In the genomic region with DNA sequence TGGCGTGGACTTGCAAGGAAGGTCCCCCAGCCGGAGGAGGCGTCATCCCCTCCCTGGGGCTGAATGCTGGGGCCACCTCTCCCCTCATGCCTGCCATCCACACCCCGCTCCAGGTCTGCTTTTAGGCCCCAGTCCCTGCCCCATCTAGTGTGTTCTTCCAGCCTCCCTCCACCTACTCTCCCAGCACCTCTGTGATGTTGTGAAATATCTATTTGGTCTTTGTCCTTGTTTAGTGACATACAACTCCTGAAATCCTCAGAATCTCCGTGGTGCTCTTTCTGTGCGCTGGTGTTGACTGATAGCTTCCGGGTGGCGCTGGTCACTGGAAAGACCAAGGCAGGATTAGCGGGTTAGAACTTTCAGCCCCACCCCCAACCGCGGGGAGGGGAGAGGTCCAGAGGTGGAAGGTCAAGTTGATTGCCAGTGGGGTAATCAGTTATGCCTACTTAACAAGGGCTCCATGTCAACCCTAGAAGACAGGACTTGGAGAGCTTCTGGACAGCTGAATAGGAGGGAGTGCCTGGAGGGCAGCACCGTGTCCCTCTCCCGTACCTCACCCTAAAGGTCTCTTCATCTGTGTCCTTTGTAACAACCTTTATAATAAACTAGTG, we compare ENCODE assay signal across 1 cellular context.
TF ChIP-seq lines count a peak whose summit lies in the region.

No MANE protein-coding gene starts in this region.

TF ChIP-seq in HepG2, 621 proteins besides CTCF, POLR2A, EP300 and RAD21 (continued from another document and continues in another):
- no peak for TF ChIP-seq CREB1 (IDR thresholded peaks at IDR 0.05)
- peak; percentile 83 for TF ChIP-seq CREB1 (CRISPR knock-in tag; IDR thresholded peaks at IDR 0.05)
- TF ChIP-seq ZMYM4 (CRISPR knock-in tag; IDR thresholded peaks at IDR 0.05), result 0 out of 2 replicates have a peak, but pooled peaks have one; percentile 36
- TF ChIP-seq SP1 (IDR thresholded peaks at IDR 0.05), result no peak
- peak; percentile 31; the same call in 1 of the 2 replicates for TF ChIP-seq SP1 (CRISPR knock-in tag; IDR thresholded peaks at IDR 0.05)
- TF ChIP-seq SIX1 (CRISPR knock-in tag; IDR thresholded peaks at IDR 0.05; ENCODE audit: borderline replicate concordance), result peak; percentile 71; the same call in 1 of the 2 replicates
- TF ChIP-seq DPF2 (CRISPR knock-in tag; IDR thresholded peaks at IDR 0.05; ENCODE audit: borderline replicate concordance, low read depth), result peak; percentile 71; the same call in 1 of the 2 replicates
- TF ChIP-seq ZNF253 (CRISPR knock-in tag; IDR thresholded peaks at IDR 0.05; ENCODE audit: borderline replicate concordance), result no peak
- peak; percentile 69 for TF ChIP-seq CREM (IDR thresholded peaks at IDR 0.05)
- TF ChIP-seq CREM (CRISPR knock-in tag; IDR thresholded peaks at IDR 0.05), result no peak
- TF ChIP-seq ZNF556 (CRISPR knock-in tag; IDR thresholded peaks at IDR 0.05; ENCODE audit: borderline replicate concordance), result peak; percentile 58; the same call in 1 of the 2 replicates
- no peak for TF ChIP-seq AGO2 (optimal IDR thresholded peaks at IDR 0.05; ENCODE audit: low read depth, low read length)
- TF ChIP-seq, protein P1, sequence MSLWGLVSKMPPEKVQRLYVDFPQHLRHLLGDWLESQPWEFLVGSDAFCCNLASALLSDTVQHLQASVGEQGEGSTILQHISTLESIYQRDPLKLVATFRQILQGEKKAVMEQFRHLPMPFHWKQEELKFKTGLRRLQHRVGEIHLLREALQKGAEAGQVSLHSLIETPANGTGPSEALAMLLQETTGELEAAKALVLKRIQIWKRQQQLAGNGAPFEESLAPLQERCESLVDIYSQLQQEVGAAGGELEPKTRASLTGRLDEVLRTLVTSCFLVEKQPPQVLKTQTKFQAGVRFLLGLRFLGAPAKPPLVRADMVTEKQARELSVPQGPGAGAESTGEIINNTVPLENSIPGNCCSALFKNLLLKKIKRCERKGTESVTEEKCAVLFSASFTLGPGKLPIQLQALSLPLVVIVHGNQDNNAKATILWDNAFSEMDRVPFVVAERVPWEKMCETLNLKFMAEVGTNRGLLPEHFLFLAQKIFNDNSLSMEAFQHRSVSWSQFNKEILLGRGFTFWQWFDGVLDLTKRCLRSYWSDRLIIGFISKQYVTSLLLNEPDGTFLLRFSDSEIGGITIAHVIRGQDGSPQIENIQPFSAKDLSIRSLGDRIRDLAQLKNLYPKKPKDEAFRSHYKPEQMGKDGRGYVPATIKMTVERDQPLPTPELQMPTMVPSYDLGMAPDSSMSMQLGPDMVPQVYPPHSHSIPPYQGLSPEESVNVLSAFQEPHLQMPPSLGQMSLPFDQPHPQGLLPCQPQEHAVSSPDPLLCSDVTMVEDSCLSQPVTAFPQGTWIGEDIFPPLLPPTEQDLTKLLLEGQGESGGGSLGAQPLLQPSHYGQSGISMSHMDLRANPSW (CRISPR knock-in tag; IDR thresholded peaks at IDR 0.05; ENCODE audit: borderline replicate concordance), result no peak
- TF ChIP-seq BRD4 (CRISPR knock-in tag; IDR thresholded peaks at IDR 0.05), result 0 out of 2 replicates have a peak, but pooled peaks have one; percentile 56
- TF ChIP-seq, protein P2, sequence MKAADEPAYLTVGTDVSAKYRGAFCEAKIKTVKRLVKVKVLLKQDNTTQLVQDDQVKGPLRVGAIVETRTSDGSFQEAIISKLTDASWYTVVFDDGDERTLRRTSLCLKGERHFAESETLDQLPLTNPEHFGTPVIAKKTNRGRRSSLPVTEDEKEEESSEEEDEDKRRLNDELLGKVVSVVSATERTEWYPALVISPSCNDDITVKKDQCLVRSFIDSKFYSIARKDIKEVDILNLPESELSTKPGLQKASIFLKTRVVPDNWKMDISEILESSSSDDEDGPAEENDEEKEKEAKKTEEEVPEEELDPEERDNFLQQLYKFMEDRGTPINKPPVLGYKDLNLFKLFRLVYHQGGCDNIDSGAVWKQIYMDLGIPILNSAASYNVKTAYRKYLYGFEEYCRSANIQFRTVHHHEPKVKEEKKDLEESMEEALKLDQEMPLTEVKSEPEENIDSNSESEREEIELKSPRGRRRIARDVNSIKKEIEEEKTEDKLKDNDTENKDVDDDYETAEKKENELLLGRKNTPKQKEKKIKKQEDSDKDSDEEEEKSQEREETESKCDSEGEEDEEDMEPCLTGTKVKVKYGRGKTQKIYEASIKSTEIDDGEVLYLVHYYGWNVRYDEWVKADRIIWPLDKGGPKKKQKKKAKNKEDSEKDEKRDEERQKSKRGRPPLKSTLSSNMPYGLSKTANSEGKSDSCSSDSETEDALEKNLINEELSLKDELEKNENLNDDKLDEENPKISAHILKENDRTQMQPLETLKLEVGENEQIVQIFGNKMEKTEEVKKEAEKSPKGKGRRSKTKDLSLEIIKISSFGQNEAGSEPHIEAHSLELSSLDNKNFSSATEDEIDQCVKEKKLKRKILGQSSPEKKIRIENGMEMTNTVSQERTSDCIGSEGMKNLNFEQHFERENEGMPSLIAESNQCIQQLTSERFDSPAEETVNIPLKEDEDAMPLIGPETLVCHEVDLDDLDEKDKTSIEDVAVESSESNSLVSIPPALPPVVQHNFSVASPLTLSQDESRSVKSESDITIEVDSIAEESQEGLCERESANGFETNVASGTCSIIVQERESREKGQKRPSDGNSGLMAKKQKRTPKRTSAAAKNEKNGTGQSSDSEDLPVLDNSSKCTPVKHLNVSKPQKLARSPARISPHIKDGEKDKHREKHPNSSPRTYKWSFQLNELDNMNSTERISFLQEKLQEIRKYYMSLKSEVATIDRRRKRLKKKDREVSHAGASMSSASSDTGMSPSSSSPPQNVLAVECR (CRISPR knock-in tag; IDR thresholded peaks at IDR 0.05; ENCODE audit: borderline replicate concordance), result peak; percentile 80; the same call in 1 of the 2 replicates
- TF ChIP-seq RFXANK (CRISPR knock-in tag; IDR thresholded peaks at IDR 0.05), result no peak
- TF ChIP-seq HNF4A (CRISPR knock-in tag; IDR thresholded peaks at IDR 0.05), result peak; percentile 88
- TF ChIP-seq, protein P3, sequence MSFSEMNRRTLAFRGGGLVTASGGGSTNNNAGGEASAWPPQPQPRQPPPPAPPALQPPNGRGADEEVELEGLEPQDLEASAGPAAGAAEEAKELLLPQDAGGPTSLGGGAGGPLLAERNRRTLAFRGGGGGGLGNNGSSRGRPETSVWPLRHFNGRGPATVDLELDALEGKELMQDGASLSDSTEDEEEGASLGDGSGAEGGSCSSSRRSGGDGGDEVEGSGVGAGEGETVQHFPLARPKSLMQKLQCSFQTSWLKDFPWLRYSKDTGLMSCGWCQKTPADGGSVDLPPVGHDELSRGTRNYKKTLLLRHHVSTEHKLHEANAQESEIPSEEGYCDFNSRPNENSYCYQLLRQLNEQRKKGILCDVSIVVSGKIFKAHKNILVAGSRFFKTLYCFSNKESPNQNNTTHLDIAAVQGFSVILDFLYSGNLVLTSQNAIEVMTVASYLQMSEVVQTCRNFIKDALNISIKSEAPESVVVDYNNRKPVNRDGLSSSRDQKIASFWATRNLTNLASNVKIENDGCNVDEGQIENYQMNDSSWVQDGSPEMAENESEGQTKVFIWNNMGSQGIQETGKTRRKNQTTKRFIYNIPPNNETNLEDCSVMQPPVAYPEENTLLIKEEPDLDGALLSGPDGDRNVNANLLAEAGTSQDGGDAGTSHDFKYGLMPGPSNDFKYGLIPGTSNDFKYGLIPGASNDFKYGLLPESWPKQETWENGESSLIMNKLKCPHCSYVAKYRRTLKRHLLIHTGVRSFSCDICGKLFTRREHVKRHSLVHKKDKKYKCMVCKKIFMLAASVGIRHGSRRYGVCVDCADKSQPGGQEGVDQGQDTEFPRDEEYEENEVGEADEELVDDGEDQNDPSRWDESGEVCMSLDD (CRISPR knock-in tag; IDR thresholded peaks at IDR 0.05; ENCODE audit: borderline replicate concordance), result no peak
- TF ChIP-seq, protein P4, sequence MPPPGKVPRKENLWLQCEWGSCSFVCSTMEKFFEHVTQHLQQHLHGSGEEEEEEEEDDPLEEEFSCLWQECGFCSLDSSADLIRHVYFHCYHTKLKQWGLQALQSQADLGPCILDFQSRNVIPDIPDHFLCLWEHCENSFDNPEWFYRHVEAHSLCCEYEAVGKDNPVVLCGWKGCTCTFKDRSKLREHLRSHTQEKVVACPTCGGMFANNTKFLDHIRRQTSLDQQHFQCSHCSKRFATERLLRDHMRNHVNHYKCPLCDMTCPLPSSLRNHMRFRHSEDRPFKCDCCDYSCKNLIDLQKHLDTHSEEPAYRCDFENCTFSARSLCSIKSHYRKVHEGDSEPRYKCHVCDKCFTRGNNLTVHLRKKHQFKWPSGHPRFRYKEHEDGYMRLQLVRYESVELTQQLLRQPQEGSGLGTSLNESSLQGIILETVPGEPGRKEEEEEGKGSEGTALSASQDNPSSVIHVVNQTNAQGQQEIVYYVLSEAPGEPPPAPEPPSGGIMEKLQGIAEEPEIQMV (CRISPR knock-in tag; IDR thresholded peaks at IDR 0.05; ENCODE audit: low read depth), result 0 out of 2 replicates have a peak, but pooled peaks have one; percentile 38
- TF ChIP-seq, protein P5, sequence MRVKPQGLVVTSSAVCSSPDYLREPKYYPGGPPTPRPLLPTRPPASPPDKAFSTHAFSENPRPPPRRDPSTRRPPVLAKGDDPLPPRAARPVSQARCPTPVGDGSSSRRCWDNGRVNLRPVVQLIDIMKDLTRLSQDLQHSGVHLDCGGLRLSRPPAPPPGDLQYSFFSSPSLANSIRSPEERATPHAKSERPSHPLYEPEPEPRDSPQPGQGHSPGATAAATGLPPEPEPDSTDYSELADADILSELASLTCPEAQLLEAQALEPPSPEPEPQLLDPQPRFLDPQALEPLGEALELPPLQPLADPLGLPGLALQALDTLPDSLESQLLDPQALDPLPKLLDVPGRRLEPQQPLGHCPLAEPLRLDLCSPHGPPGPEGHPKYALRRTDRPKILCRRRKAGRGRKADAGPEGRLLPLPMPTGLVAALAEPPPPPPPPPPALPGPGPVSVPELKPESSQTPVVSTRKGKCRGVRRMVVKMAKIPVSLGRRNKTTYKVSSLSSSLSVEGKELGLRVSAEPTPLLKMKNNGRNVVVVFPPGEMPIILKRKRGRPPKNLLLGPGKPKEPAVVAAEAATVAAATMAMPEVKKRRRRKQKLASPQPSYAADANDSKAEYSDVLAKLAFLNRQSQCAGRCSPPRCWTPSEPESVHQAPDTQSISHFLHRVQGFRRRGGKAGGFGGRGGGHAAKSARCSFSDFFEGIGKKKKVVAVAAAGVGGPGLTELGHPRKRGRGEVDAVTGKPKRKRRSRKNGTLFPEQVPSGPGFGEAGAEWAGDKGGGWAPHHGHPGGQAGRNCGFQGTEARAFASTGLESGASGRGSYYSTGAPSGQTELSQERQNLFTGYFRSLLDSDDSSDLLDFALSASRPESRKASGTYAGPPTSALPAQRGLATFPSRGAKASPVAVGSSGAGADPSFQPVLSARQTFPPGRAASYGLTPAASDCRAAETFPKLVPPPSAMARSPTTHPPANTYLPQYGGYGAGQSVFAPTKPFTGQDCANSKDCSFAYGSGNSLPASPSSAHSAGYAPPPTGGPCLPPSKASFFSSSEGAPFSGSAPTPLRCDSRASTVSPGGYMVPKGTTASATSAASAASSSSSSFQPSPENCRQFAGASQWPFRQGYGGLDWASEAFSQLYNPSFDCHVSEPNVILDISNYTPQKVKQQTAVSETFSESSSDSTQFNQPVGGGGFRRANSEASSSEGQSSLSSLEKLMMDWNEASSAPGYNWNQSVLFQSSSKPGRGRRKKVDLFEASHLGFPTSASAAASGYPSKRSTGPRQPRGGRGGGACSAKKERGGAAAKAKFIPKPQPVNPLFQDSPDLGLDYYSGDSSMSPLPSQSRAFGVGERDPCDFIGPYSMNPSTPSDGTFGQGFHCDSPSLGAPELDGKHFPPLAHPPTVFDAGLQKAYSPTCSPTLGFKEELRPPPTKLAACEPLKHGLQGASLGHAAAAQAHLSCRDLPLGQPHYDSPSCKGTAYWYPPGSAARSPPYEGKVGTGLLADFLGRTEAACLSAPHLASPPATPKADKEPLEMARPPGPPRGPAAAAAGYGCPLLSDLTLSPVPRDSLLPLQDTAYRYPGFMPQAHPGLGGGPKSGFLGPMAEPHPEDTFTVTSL (CRISPR knock-in tag; IDR thresholded peaks at IDR 0.05; ENCODE audit: borderline replicate concordance), result peak; percentile 65
- TF ChIP-seq ZNF317 (CRISPR knock-in tag; IDR thresholded peaks at IDR 0.05), result peak; percentile 53; the same call in 1 of the 2 replicates
- TF ChIP-seq HOXA9 (CRISPR knock-in tag; IDR thresholded peaks at IDR 0.05; ENCODE audit: borderline replicate concordance), result no peak
- TF ChIP-seq YEATS4 (CRISPR knock-in tag; IDR thresholded peaks at IDR 0.05; ENCODE audit: borderline replicate concordance), result peak; percentile 48; the same call in 1 of the 2 replicates
- peak; percentile 95 for TF ChIP-seq CEBPB (IDR thresholded peaks at IDR 0.05; ENCODE audit: borderline replicate concordance, low read depth, low read length)
- TF ChIP-seq HDAC2 (CRISPR knock-in tag; IDR thresholded peaks at IDR 0.05), result peak; percentile 89
- TF ChIP-seq SOX13 (IDR thresholded peaks at IDR 0.05), result no peak; the same call in 1 of the 2 replicates
- peak in 1 of 2 experiments; percentile 76; a peak in 2 of 4 replicates for TF ChIP-seq SOX13 (CRISPR knock-in tag; conservative IDR thresholded peaks at IDR 0.05 in 1 of 2, IDR thresholded peaks at IDR 0.05 in 1 of 2)
- TF ChIP-seq DNMT1 (CRISPR knock-in tag; IDR thresholded peaks at IDR 0.05), result no peak
- TF ChIP-seq MBNL3 (CRISPR knock-in tag; conservative IDR thresholded peaks at IDR 0.05), result no peak
- TF ChIP-seq, protein P6, sequence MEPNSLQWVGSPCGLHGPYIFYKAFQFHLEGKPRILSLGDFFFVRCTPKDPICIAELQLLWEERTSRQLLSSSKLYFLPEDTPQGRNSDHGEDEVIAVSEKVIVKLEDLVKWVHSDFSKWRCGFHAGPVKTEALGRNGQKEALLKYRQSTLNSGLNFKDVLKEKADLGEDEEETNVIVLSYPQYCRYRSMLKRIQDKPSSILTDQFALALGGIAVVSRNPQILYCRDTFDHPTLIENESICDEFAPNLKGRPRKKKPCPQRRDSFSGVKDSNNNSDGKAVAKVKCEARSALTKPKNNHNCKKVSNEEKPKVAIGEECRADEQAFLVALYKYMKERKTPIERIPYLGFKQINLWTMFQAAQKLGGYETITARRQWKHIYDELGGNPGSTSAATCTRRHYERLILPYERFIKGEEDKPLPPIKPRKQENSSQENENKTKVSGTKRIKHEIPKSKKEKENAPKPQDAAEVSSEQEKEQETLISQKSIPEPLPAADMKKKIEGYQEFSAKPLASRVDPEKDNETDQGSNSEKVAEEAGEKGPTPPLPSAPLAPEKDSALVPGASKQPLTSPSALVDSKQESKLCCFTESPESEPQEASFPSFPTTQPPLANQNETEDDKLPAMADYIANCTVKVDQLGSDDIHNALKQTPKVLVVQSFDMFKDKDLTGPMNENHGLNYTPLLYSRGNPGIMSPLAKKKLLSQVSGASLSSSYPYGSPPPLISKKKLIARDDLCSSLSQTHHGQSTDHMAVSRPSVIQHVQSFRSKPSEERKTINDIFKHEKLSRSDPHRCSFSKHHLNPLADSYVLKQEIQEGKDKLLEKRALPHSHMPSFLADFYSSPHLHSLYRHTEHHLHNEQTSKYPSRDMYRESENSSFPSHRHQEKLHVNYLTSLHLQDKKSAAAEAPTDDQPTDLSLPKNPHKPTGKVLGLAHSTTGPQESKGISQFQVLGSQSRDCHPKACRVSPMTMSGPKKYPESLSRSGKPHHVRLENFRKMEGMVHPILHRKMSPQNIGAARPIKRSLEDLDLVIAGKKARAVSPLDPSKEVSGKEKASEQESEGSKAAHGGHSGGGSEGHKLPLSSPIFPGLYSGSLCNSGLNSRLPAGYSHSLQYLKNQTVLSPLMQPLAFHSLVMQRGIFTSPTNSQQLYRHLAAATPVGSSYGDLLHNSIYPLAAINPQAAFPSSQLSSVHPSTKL (CRISPR knock-in tag; IDR thresholded peaks at IDR 0.05), result peak; percentile 82
- TF ChIP-seq, protein P7, sequence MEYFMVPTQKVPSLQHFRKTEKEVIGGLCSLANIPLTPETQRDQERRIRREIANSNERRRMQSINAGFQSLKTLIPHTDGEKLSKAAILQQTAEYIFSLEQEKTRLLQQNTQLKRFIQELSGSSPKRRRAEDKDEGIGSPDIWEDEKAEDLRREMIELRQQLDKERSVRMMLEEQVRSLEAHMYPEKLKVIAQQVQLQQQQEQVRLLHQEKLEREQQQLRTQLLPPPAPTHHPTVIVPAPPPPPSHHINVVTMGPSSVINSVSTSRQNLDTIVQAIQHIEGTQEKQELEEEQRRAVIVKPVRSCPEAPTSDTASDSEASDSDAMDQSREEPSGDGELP (IDR thresholded peaks at IDR 0.05; ENCODE audit: borderline replicate concordance, low read depth), result peak; percentile 57; the same call in 1 of the 2 replicates
- TF ChIP-seq FOXK2 (IDR thresholded peaks at IDR 0.05), result peak; percentile 79
- peak; percentile 82 for TF ChIP-seq HOXA3 (CRISPR knock-in tag; IDR thresholded peaks at IDR 0.05)
